In the genomic region with DNA sequence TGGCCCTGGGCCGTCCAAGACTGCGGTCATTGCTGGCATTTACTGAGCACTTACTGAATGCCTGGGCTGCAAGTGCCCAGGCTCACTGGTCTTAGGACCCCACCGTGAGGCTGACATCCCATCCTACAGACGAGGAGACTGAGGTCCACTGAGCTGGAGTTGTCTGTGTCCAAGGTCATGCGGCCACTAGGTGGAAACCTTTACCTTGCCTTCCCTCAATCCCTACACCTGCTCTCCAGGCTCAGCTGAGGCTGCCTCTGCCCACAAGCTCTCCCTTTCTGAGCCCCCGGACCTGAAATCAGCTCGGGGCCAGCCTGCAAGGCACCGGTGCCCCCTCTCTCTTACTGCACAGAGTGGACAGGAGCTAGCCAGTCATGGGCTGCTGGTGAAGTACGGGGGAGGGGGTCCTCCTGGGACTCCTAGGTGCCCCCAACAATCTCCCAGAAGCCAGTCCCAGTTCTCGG, we compare ENCODE assay signal across 1 cellular context.
TF ChIP-seq lines count a peak whose summit lies in the region.

No MANE protein-coding gene starts in this region.

TF ChIP-seq in A549, 52 proteins besides CTCF, POLR2A, EP300 and RAD21 (continued from another document):
- no peak for TF ChIP-seq CBX2 (IDR thresholded peaks at IDR 0.05; ENCODE audit: borderline replicate concordance, low read depth)
- no peak for TF ChIP-seq FOSL2 (IDR thresholded peaks at IDR 0.05)
- TF ChIP-seq FOSL2 (CRISPR knock-in tag; IDR thresholded peaks at IDR 0.05): no peak
- no peak for TF ChIP-seq ZFP36 (IDR thresholded peaks at IDR 0.05; ENCODE audit: borderline replicate concordance, partially characterized antibody)
- TF ChIP-seq HOXB13 (CRISPR knock-in tag; IDR thresholded peaks at IDR 0.05; ENCODE audit: low read depth): no peak
- TF ChIP-seq HDAC2 (IDR thresholded peaks at IDR 0.05): no peak
- no peak for TF ChIP-seq ZC3H11A (IDR thresholded peaks at IDR 0.05)
- no peak for TF ChIP-seq TFCP2L1 (CRISPR knock-in tag; IDR thresholded peaks at IDR 0.05)
- TF ChIP-seq PHF8 (IDR thresholded peaks at IDR 0.05; ENCODE audit: borderline replicate concordance, low read depth): no peak
- no peak for TF ChIP-seq EHMT2 (IDR thresholded peaks at IDR 0.05; ENCODE audit: low read depth)
- TF ChIP-seq FOXS1 (CRISPR knock-in tag; IDR thresholded peaks at IDR 0.05): no peak
- TF ChIP-seq MAX (IDR thresholded peaks at IDR 0.05): peak; percentile 29; the same call in 1 of the 2 replicates
- TF ChIP-seq CHD4 (IDR thresholded peaks at IDR 0.05; ENCODE audit: borderline replicate concordance): peak; percentile 79; the same call in 1 of the 2 replicates
- no peak for TF ChIP-seq NR3C1 (IDR thresholded peaks at IDR 0.05)
- TF ChIP-seq, protein P1, sequence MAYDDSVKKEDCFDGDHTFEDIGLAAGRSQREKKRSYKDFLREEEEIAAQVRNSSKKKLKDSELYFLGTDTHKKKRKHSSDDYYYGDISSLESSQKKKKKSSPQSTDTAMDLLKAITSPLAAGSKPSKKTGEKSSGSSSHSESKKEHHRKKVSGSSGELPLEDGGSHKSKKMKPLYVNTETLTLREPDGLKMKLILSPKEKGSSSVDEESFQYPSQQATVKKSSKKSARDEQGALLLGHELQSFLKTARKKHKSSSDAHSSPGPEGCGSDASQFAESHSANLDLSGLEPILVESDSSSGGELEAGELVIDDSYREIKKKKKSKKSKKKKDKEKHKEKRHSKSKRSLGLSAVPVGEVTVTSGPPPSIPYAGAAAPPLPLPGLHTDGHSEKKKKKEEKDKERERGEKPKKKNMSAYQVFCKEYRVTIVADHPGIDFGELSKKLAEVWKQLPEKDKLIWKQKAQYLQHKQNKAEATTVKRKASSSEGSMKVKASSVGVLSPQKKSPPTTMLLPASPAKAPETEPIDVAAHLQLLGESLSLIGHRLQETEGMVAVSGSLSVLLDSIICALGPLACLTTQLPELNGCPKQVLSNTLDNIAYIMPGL (CRISPR knock-in tag; IDR thresholded peaks at IDR 0.05; ENCODE audit: borderline replicate concordance): no peak
- TF ChIP-seq USF2 (IDR thresholded peaks at IDR 0.05): no peak
- TF ChIP-seq CBX8 (IDR thresholded peaks at IDR 0.05): no peak
- TF ChIP-seq BHLHE40 (IDR thresholded peaks at IDR 0.05; ENCODE audit: low read depth, low read length): no peak
- TF ChIP-seq RCOR1 (IDR thresholded peaks at IDR 0.05; ENCODE audit: low read depth, low read length): no peak
- TF ChIP-seq, protein P2, sequence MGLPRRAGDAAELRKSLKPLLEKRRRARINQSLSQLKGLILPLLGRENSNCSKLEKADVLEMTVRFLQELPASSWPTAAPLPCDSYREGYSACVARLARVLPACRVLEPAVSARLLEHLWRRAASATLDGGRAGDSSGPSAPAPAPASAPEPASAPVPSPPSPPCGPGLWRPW (IDR thresholded peaks at IDR 0.05): no peak
- TF ChIP-seq GATA3 (IDR thresholded peaks at IDR 0.05; ENCODE audit: borderline replicate concordance): no peak
- no peak for TF ChIP-seq ZSCAN20 (CRISPR knock-in tag; IDR thresholded peaks at IDR 0.05)
- TF ChIP-seq ZNF302 (CRISPR knock-in tag; IDR thresholded peaks at IDR 0.05): no peak
- TF ChIP-seq JUNB (IDR thresholded peaks at IDR 0.05): no peak
- no peak for TF ChIP-seq BCL3 (IDR thresholded peaks at IDR 0.05)
- peak; percentile 56; the same call in 2 of the 3 replicates for TF ChIP-seq SMC3 (IDR thresholded peaks at IDR 0.05)
- TF ChIP-seq HOXB5 (CRISPR knock-in tag; IDR thresholded peaks at IDR 0.05): no peak
- TF ChIP-seq, protein P3, sequence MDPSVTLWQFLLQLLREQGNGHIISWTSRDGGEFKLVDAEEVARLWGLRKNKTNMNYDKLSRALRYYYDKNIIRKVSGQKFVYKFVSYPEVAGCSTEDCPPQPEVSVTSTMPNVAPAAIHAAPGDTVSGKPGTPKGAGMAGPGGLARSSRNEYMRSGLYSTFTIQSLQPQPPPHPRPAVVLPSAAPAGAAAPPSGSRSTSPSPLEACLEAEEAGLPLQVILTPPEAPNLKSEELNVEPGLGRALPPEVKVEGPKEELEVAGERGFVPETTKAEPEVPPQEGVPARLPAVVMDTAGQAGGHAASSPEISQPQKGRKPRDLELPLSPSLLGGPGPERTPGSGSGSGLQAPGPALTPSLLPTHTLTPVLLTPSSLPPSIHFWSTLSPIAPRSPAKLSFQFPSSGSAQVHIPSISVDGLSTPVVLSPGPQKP (IDR thresholded peaks at IDR 0.05; ENCODE audit: low read depth, low read length): no peak
- no peak for TF ChIP-seq KDM5A (IDR thresholded peaks at IDR 0.05)
TF ChIP-seq in A549: peak in this region for 5.
